In the genomic region with DNA sequence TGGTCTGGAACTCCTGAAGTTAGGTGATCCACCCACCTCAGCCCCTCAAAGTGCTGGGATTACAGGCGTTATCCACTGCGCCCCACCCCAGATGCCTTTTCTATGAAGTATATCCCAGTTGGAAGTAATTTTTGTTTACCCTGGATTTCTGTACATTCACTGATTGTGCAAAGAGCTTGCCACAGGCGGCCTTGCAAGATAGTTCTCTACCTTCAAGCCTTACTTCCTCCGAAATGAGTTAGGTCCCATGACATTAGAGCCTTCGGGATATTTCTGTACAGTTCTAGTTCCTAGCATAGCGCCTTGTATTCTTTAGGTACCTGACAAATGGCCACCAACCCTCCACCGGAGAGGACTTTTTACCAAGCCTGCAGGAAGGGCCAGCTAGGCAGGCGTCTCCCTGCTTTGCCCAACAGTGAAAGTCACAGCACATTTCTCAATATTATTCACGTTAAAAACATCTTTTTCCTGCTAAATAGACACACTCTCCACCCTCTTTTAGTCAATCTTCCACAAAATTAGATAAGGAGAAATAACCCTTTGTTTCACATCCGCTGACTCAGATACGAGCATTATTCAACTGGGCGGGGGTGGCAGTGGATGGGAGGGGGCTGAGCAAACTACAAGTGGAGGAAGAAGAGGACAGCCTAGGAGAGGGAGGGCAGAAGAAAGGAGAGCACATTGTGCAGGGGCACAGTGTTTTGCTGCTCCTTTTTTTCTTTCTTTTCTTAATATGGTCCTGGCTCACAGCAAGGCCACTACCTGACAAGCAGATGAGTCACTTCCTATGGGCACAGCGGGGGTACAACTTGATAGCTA, we compare ENCODE assay signal across 8 cellular contexts. TPM values are rescaled to one million over a fixed set of nuclear protein-coding genes. Genes with fewer than 3 reads are reported as not detected.
A peak's percentile ranks its signal among the peaks of the same experiment; 100 is the strongest.
DNase-seq lines count a peak whose midpoint lies in the region; ATAC-seq and TF ChIP-seq lines count a peak whose summit lies in the region.

No MANE protein-coding gene starts in this region.

- intact Hi-C loops in CD4-positive, alpha-beta T cell (cut with DNase I, micrococcal nuclease): no loop called here
- intact Hi-C loops in adrenal gland (cut with DNase I): no loop called here

- POLR2A ChIA-PET in CD4-positive, alpha-beta T cell (lab: Charles Lee): no interaction called here

- no peak overlapping the region for H3K4me2 ChIP-seq in Loucy (ENCODE audit: low read depth, low read length, poor library complexity, severe bottlenecking)

- peaks cover 34% of the 10 kb centered on the region for H3K27me3 ChIP-seq in CD4-positive, alpha-beta T cell (ENCODE audit: control insufficient read depth, insufficient read depth, low read length)
- H3K27me3 ChIP-seq in Loucy (ENCODE audit: insufficient read depth, low read length, poor library complexity, severe bottlenecking): no peaks in the 10 kb centered on the region
- no peaks in the 10 kb centered on the region for H3K27me3 ChIP-seq in adrenal gland

- WGBS in adrenal gland, 4 donors: 42 to 48% (median 45%) methylated on average over 13 of the region's 13 CpGs

- no peak for TF ChIP-seq POLR2A in adrenal gland (IDR thresholded peaks at IDR 0.05)

- peak overlapping the region; percentile 77 for H2AFZ ChIP-seq in Loucy (ENCODE audit: low read length)

- CTCF ChIA-PET in CD4-positive, alpha-beta T cell (lab: Charles Lee): no interaction called here

- H3K36me3 ChIP-seq in Loucy (ENCODE audit: insufficient read depth, low read length) (no peaks in the 10 kb centered on the region), adrenal gland (replicated peaks in 1 of 2) (no peaks in the 10 kb centered on the region)

- H3K4me3 ChIP-seq in Loucy (ENCODE audit: low read length, poor library complexity, severe bottlenecking): no peak overlapping the region
- peak overlapping the region in 2 of 4 donors; percentile 65 to 80 for H3K4me3 ChIP-seq in adrenal gland

- ATAC-seq in CD4-positive, alpha-beta T cell (ENCODE audit: poor library complexity): no peak
- peak; percentile 65 for ATAC-seq in stimulated activated naive CD8-positive, alpha-beta T cell treated with anti-CD3 and anti-CD28 coated beads, Interleukin-15, amount 100 ng/mL, for 72 hours
- ATAC-seq in GM19452 (IDR thresholded peaks at IDR 0.05; ENCODE audit: unreplicated experiment): no peak

- no peaks in the 10 kb centered on the region for H3K79me2 ChIP-seq in Loucy (ENCODE audit: insufficient read depth, low read length)

- no peak overlapping the region for H3K27ac ChIP-seq in CD4-positive, alpha-beta T cell (ENCODE audit: low read depth, low read length)
- H3K27ac ChIP-seq in adrenal gland: peak overlapping the region; percentile 47 to 91 (median 87)

- no peak overlapping the region for H3K9ac ChIP-seq in Loucy (ENCODE audit: low read depth, low read length, poor library complexity, severe bottlenecking)

- H3K9me2 ChIP-seq in Loucy (replicated peaks; ENCODE audit: low read depth, low read length): no peaks in the 10 kb centered on the region

- no peaks in the 10 kb centered on the region for H3F3A ChIP-seq in Loucy (ENCODE audit: low read depth)

- no peak overlapping the region for H3K27ac Mint-ChIP-seq in CD4-positive, alpha-beta T cell
- H3K27ac Mint-ChIP-seq in stimulated activated naive CD8-positive, alpha-beta T cell treated with anti-CD3 and anti-CD28 coated beads, Interleukin-15, amount 100 ng/mL, for 72 hours: no peak overlapping the region

- H3K9me3 Mint-ChIP-seq in CD4-positive, alpha-beta T cell: no peaks in the 10 kb centered on the region
- H3K9me3 Mint-ChIP-seq in stimulated activated naive CD8-positive, alpha-beta T cell treated with anti-CD3 and anti-CD28 coated beads, Interleukin-15, amount 100 ng/mL, for 72 hours: no peaks in the 10 kb centered on the region

- H3K36me3 Mint-ChIP-seq in CD4-positive, alpha-beta T cell (ENCODE audit: low read depth): no peaks in the 10 kb centered on the region

- H3K9me3 ChIP-seq in CD4-positive, alpha-beta T cell (ENCODE audit: control insufficient read depth, low read length): no peaks in the 10 kb centered on the region
- H3K9me3 ChIP-seq in Loucy (ENCODE audit: insufficient read depth, low read depth, low read length) (no peaks in the 10 kb centered on the region), adrenal gland (replicated peaks in 1 of 3) (no peaks in the 10 kb centered on the region)

- H3K27me3 Mint-ChIP-seq in CD4-positive, alpha-beta T cell: peaks cover 62% of the 10 kb centered on the region
- H3K27me3 Mint-ChIP-seq in stimulated activated naive CD8-positive, alpha-beta T cell treated with anti-CD3 and anti-CD28 coated beads, Interleukin-15, amount 100 ng/mL, for 72 hours: peaks cover 53% of the 10 kb centered on the region

- H3K4me3 Mint-ChIP-seq in CD4-positive, alpha-beta T cell: peak overlapping the region; percentile 39
- H3K4me3 Mint-ChIP-seq in stimulated activated naive CD8-positive, alpha-beta T cell treated with anti-CD3 and anti-CD28 coated beads, Interleukin-15, amount 100 ng/mL, for 72 hours: peak overlapping the region; percentile 87 to 88

- H3K4me1 ChIP-seq in Loucy (ENCODE audit: insufficient read depth, low read length, poor library complexity, severe bottlenecking) (no peaks in the 10 kb centered on the region), adrenal gland (replicated peaks in 1 of 2) (peaks cover 4 to 24% of the 10 kb centered on the region in 2 donors)

- no peaks in the 10 kb centered on the region for H4K20me1 ChIP-seq in Loucy (ENCODE audit: insufficient read depth, low read length, poor library complexity, severe bottlenecking)

- peaks cover 15% of the 10 kb centered on the region for H3K4me1 Mint-ChIP-seq in CD4-positive, alpha-beta T cell (ENCODE audit: low read depth)
- H3K4me1 Mint-ChIP-seq in stimulated activated naive CD8-positive, alpha-beta T cell treated with anti-CD3 and anti-CD28 coated beads, Interleukin-15, amount 100 ng/mL, for 72 hours: peaks cover 32% of the 10 kb centered on the region

- TF ChIP-seq CTCF in CD4-positive, alpha-beta T cell (IDR thresholded peaks at IDR 0.05): no peak
- TF ChIP-seq CTCF in Loucy (conservative IDR thresholded peaks at IDR 0.05; ENCODE audit: low read length) (no peak), adrenal gland (IDR thresholded peaks at IDR 0.05) (no peak)

- DNase-seq in CD4-positive, alpha-beta T cell: no peak
- peak; percentile 47 to 84 (median 63) for DNase-seq in adrenal gland
- peak; percentile 92 for DNase-seq in iPS DF 4.7 (ENCODE audit: extremely low read depth, low spot score)
- peak in 1 of 2 donors; percentile 44 for DNase-seq in stimulated activated naive CD8-positive, alpha-beta T cell treated with anti-CD3 and anti-CD28 coated beads, Interleukin-15, amount 100 ng/mL, for 72 hours
- no peak for DNase-seq in pons (ENCODE audit: low spot score)
- no peak for DNase-seq in NCI-H1930 (lab: John Stamatoyannopoulos, UW)

RNA-seq across cellular contexts. Expression of a gene that starts 40.0 kb away (rescaled TPM):
- total RNA-seq in CD4-positive, alpha-beta T cell: 10 to 100 TPM; 21.2 to 24.6 TPM
- total RNA-seq in adrenal gland: 10 to 100 TPM; 12.1 to 29.4 (median 22.2) TPM
- 10 to 100 TPM; 26.5 to 40.4 (median 32.9) TPM for polyA plus RNA-seq in adrenal gland

Comparison
In these comparisons a context has a peak if more than half of its experiments do, and no peak if none do; other contexts are left out.
1. DNase-seq: peak in adrenal gland (7 of 7) and iPS DF 4.7 (single experiment); none in CD4-positive, alpha-beta T cell (0 of 10), pons (single experiment) and NCI-H1930 (0 of 2).